In the genomic region with DNA sequence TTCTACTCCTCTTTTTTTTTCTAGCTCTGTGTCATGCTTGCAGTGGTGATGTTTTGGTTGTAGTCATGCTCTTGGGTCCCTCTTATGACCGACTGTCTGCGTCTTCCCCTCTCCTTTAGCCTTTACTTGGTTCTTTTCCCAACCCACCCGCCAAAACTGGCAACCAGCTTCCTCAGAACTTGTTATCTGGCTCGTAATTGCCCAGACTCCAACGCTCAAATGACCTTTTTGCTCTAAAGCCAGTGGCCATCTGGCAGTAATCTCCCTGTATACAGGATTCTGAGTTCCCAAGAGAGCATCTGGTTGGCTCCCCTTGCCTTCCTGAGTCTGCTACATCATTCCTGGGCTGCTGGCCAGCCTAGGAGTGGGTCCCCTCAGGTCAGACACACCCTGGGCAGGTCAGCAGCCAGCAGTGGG, we compare ENCODE assay signal across 13 cellular contexts.
DNase-seq lines count a peak whose midpoint lies in the region; ATAC-seq and TF ChIP-seq lines count a peak whose summit lies in the region.
"Had no signal": no experiment of that assay in that cellular context is flagged by ENCODE, and none has a peak within 500 bp of the region (broad histone marks: within the 10 kb centered on the region; RNA-seq: fewer than 3 reads in every experiment).

No MANE protein-coding gene starts in this region.

- H3K4me1 ChIP-seq in skeletal muscle tissue (ENCODE audit: control insufficient read depth in 3 of 3, insufficient read depth in 3 of 3, low read length in 3 of 3), result peaks cover 11 to 17% (median 12%) of the 10 kb centered on the region in 3 donors

- no peak overlapping the region for H3K27ac Mint-ChIP-seq in activated CD4-positive, alpha-beta T cell treated with anti-CD3 and anti-CD28 coated beads, Interleukin-2, amount 10 ng/mL, durations not matched to agents 7 days and 5 days
- H3K27ac Mint-ChIP-seq: T-helper 1 cell treated with Interleukin-12 subunit alpha and Interleukin-12 subunit beta and Interleukin-4 antibody, amounts not matched to agents 30 μg/mL and 1 μg/mL, for 36 hours had no signal

- TF ChIP-seq POLR2A in erythroblast (IDR thresholded peaks at IDR 0.05; ENCODE audit: low read length), result no peak

- no peaks in the 10 kb centered on the region for H3K9me3 ChIP-seq in skeletal muscle tissue (ENCODE audit: control insufficient read depth in 3 of 3, low read length in 3 of 3)

- no peaks in the 10 kb centered on the region for H3K36me3 ChIP-seq in skeletal muscle tissue (ENCODE audit: control insufficient read depth in 3 of 3, insufficient read depth in 3 of 3, low read length in 3 of 3)

- H3K27me3 ChIP-seq in skeletal muscle tissue (ENCODE audit: control insufficient read depth in 3 of 3, insufficient read depth in 3 of 3, low read length in 3 of 3), result no peaks in the 10 kb centered on the region
- H3K27me3 ChIP-seq: hepatocyte had no signal

- DNase-seq in ELF-1 (ENCODE audit: low read depth, low spot score), result peak; percentile 8
- DNase-seq in Right ventricle myocardium superior, result peak; percentile 85
- DNase-seq in GOT3 (lab: John Stamatoyannopoulos, UW), result no peak
- no peak for DNase-seq in activated CD4-positive, alpha-beta T cell treated with anti-CD3 and anti-CD28 coated beads, Interleukin-2, amount 10 ng/mL, durations not matched to agents 7 days and 5 days
- no peak for DNase-seq in erythroblast (lab: John Stamatoyannopoulos, UW)
- DNase-seq: activated CD8-positive, alpha-beta memory T cell treated with anti-CD3 and anti-CD28 coated beads, Interleukin-2, amount 50 U/mL, for 4 hours; central memory CD4-positive, alpha-beta T cell; stimulated activated CD4-positive, alpha-beta T cell treated with anti-CD3 and anti-CD28 coated beads, Interleukin-1b, Interleukin-23, amount 100 ng/mL, for 48 hours had no signal

- POLR2A ChIA-PET in activated CD4-positive, alpha-beta T cell treated with anti-CD3 and anti-CD28 coated beads, Interleukin-2, amount 10 ng/mL, durations not matched to agents 7 days and 5 days (lab: Charles Lee), result no interaction called here

- no peak overlapping the region for H3K4me3 ChIP-seq in skeletal muscle tissue (ENCODE audit: low read length in 3 of 3)
- H3K4me3 ChIP-seq: hepatocyte had no signal

- H3K9ac ChIP-seq in skeletal muscle tissue (ENCODE audit: low read depth in 1 of 3, low read length in 3 of 3), result no peak overlapping the region

- no peaks in the 10 kb centered on the region for H3K4me1 Mint-ChIP-seq in activated CD4-positive, alpha-beta T cell treated with anti-CD3 and anti-CD28 coated beads, Interleukin-2, amount 10 ng/mL, durations not matched to agents 7 days and 5 days

- peak overlapping the region; percentile 37 for H3K27ac ChIP-seq in skeletal muscle tissue (ENCODE audit: low read depth, low read length)
- H3K27ac ChIP-seq: hepatocyte had no signal

- intact Hi-C loops in Right ventricle myocardium superior (cut with DNase I), result no loop called here

- CTCF ChIA-PET in activated CD4-positive, alpha-beta T cell treated with anti-CD3 and anti-CD28 coated beads, Interleukin-2, amount 10 ng/mL, durations not matched to agents 7 days and 5 days (lab: Charles Lee), result no interaction called here

- ATAC-seq in SK-N-SH treated with all-trans-retinoic acid at 6 μM for 48 hours (peak; percentile 35; the same call in 1 of the 3 replicates), Right ventricle myocardium superior (ENCODE audit: poor library complexity) (peak; percentile 73), GM18502 (IDR thresholded peaks at IDR 0.05; ENCODE audit: poor library complexity, unreplicated experiment) (no peak)

- H3K36me3 Mint-ChIP-seq in activated CD4-positive, alpha-beta T cell treated with anti-CD3 and anti-CD28 coated beads, Interleukin-2, amount 10 ng/mL, durations not matched to agents 7 days and 5 days (ENCODE audit: low read depth), result peaks cover 18% of the 10 kb centered on the region

- no peak overlapping the region for H3K4me3 Mint-ChIP-seq in activated CD4-positive, alpha-beta T cell treated with anti-CD3 and anti-CD28 coated beads, Interleukin-2, amount 10 ng/mL, durations not matched to agents 7 days and 5 days
- H3K4me3 Mint-ChIP-seq: T-helper 1 cell treated with Interleukin-12 subunit alpha and Interleukin-12 subunit beta and Interleukin-4 antibody, amounts not matched to agents 30 μg/mL and 1 μg/mL, for 36 hours had no signal

- no peaks in the 10 kb centered on the region for H3K27me3 Mint-ChIP-seq in activated CD4-positive, alpha-beta T cell treated with anti-CD3 and anti-CD28 coated beads, Interleukin-2, amount 10 ng/mL, durations not matched to agents 7 days and 5 days

- H3K9me3 Mint-ChIP-seq in activated CD4-positive, alpha-beta T cell treated with anti-CD3 and anti-CD28 coated beads, Interleukin-2, amount 10 ng/mL, durations not matched to agents 7 days and 5 days, result no peaks in the 10 kb centered on the region
- H3K9me3 Mint-ChIP-seq: T-helper 1 cell treated with Interleukin-12 subunit alpha and Interleukin-12 subunit beta and Interleukin-4 antibody, amounts not matched to agents 30 μg/mL and 1 μg/mL, for 36 hours had no signal

TF ChIP-seq in SK-N-SH treated with all-trans-retinoic acid at 6 μM for 48 hours, 23 proteins besides CTCF, POLR2A, EP300 and RAD21:
- TF ChIP-seq PPARA (CRISPR knock-in tag; IDR thresholded peaks at IDR 0.05; ENCODE audit: borderline replicate concordance) (no peak), TCF4 (CRISPR knock-in tag; IDR thresholded peaks at IDR 0.05; ENCODE audit: borderline replicate concordance) (peak; percentile 75; the same call in 1 of the 2 replicates)
- TF ChIP-seq, protein P1, sequence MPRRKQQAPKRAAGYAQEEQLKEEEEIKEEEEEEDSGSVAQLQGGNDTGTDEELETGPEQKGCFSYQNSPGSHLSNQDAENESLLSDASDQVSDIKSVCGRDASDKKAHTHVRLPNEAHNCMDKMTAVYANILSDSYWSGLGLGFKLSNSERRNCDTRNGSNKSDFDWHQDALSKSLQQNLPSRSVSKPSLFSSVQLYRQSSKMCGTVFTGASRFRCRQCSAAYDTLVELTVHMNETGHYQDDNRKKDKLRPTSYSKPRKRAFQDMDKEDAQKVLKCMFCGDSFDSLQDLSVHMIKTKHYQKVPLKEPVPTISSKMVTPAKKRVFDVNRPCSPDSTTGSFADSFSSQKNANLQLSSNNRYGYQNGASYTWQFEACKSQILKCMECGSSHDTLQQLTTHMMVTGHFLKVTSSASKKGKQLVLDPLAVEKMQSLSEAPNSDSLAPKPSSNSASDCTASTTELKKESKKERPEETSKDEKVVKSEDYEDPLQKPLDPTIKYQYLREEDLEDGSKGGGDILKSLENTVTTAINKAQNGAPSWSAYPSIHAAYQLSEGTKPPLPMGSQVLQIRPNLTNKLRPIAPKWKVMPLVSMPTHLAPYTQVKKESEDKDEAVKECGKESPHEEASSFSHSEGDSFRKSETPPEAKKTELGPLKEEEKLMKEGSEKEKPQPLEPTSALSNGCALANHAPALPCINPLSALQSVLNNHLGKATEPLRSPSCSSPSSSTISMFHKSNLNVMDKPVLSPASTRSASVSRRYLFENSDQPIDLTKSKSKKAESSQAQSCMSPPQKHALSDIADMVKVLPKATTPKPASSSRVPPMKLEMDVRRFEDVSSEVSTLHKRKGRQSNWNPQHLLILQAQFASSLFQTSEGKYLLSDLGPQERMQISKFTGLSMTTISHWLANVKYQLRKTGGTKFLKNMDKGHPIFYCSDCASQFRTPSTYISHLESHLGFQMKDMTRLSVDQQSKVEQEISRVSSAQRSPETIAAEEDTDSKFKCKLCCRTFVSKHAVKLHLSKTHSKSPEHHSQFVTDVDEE (CRISPR knock-in tag; IDR thresholded peaks at IDR 0.05), result 0 out of 2 replicates have a peak, but pooled peaks have one; percentile 31

Comparison
In these comparisons a context has a peak if more than half of its experiments do, and no peak if none do; other contexts are left out.
1. DNase-seq: peak in ELF-1 (single experiment) and Right ventricle myocardium superior (single experiment); none in GOT3 (single experiment), activated CD4-positive, alpha-beta T cell treated with anti-CD3 and anti-CD28 coated beads, Interleukin-2, amount 10 ng/mL, durations not matched to agents 7 days and 5 days (single experiment) and erythroblast (0 of 2).